ENCODE assay signal across 17 cellular contexts in genomic region chr9:132773093-132773492, GRCh38.
A peak's percentile ranks its signal among the peaks of the same experiment; 100 is the strongest.
DNase-seq lines count a peak whose midpoint lies in the region; ATAC-seq and TF ChIP-seq lines count a peak whose summit lies in the region.
"Had no signal": no experiment of that assay in that cellular context is flagged by ENCODE, and none has a peak within 500 bp of the region (broad histone marks: within the 10 kb centered on the region; RNA-seq: fewer than 3 reads in every experiment).

No MANE protein-coding gene starts in this region.

- H3K4me3 ChIP-seq in CD4-positive, CD25-positive, alpha-beta regulatory T cell (ENCODE audit: low read depth, low read length): no peak overlapping the region
- H3K4me3 ChIP-seq: K562 had no signal

- intact Hi-C loops in activated CD4-positive, alpha-beta T cell treated with anti-CD3 and anti-CD28 coated beads, Interleukin-2, amount 10 ng/mL, durations not matched to agents 24 days and 14 days (cut with micrococcal nuclease): no loop called here
- intact Hi-C loops in activated B cell treated with CpG ODN at 0.5 μM for 24 hours (cut with micrococcal nuclease): no loop called here
- intact Hi-C loops in natural killer cell (cut with micrococcal nuclease): no loop called here

- H3K27me3 Mint-ChIP-seq in activated CD4-positive, alpha-beta T cell treated with anti-CD3 and anti-CD28 coated beads, Interleukin-2, amount 10 ng/mL, durations not matched to agents 24 days and 14 days: peaks cover 1% of the 10 kb centered on the region
- H3K27me3 Mint-ChIP-seq in CD4-positive, CD25-positive, alpha-beta regulatory T cell: peaks cover 8% of the 10 kb centered on the region
- H3K27me3 Mint-ChIP-seq in activated B cell treated with CpG ODN at 0.5 μM for 24 hours: no peaks in the 10 kb centered on the region
- peaks cover 0 to 2% of the 10 kb centered on the region in 2 donors for H3K27me3 Mint-ChIP-seq in natural killer cell (ENCODE audit: low read depth in 2 of 2)
- peaks cover 8% of the 10 kb centered on the region for H3K27me3 Mint-ChIP-seq in stimulated activated naive CD8-positive, alpha-beta T cell treated with anti-CD3 and anti-CD28 coated beads, Interleukin-15, amount 100 ng/mL, for 72 hours

- H3K27me3 ChIP-seq in CD4-positive, CD25-positive, alpha-beta regulatory T cell (ENCODE audit: control insufficient read depth, insufficient read depth, low read length): no peaks in the 10 kb centered on the region
- H3K27me3 ChIP-seq: BE2C had no signal

- H3K9me3 Mint-ChIP-seq in activated CD4-positive, alpha-beta T cell treated with anti-CD3 and anti-CD28 coated beads, Interleukin-2, amount 10 ng/mL, durations not matched to agents 24 days and 14 days: peaks cover 6% of the 10 kb centered on the region
- peaks cover 0 to 7% (median 2%) of the 10 kb centered on the region in 7 donors for H3K9me3 Mint-ChIP-seq in CD4-positive, CD25-positive, alpha-beta regulatory T cell
- H3K9me3 Mint-ChIP-seq in activated B cell treated with CpG ODN at 0.5 μM for 24 hours (no peaks in the 10 kb centered on the region), natural killer cell (no peaks in the 10 kb centered on the region)
- peaks cover 13 to 18% of the 10 kb centered on the region in 2 donors for H3K9me3 Mint-ChIP-seq in stimulated activated naive CD8-positive, alpha-beta T cell treated with anti-CD3 and anti-CD28 coated beads, Interleukin-15, amount 100 ng/mL, for 72 hours

- peaks cover 21% of the 10 kb centered on the region for H3K4me1 ChIP-seq in CD4-positive, CD25-positive, alpha-beta regulatory T cell (ENCODE audit: control insufficient read depth, insufficient read depth, low read length, poor library complexity, severe bottlenecking)
- H3K4me1 ChIP-seq: BE2C had no signal

- H3K27ac Mint-ChIP-seq in activated CD4-positive, alpha-beta T cell treated with anti-CD3 and anti-CD28 coated beads, Interleukin-2, amount 10 ng/mL, durations not matched to agents 24 days and 14 days: peak overlapping the region; percentile 0
- H3K27ac Mint-ChIP-seq in CD4-positive, CD25-positive, alpha-beta regulatory T cell: peak overlapping the region in 2 of 3 donors; percentile 57 to 70
- H3K27ac Mint-ChIP-seq in activated B cell treated with CpG ODN at 0.5 μM for 24 hours (no peak overlapping the region), natural killer cell (no peak overlapping the region)
- H3K27ac Mint-ChIP-seq in stimulated activated naive CD8-positive, alpha-beta T cell treated with anti-CD3 and anti-CD28 coated beads, Interleukin-15, amount 100 ng/mL, for 72 hours: no peak overlapping the region

- ATAC-seq in CD4-positive, CD25-positive, alpha-beta regulatory T cell (ENCODE audit: low read depth in 2 of 2): no peak
- ATAC-seq in activated B cell treated with CpG ODN at 0.5 μM for 24 hours (ENCODE audit: low read depth) (no peak), natural killer cell (no peak), HG02970 (IDR thresholded peaks at IDR 0.05; ENCODE audit: low FRiP score, unreplicated experiment) (no peak)
- no peak for ATAC-seq in stimulated activated naive CD8-positive, alpha-beta T cell treated with anti-CD3 and anti-CD28 coated beads, Interleukin-15, amount 100 ng/mL, for 72 hours
- ATAC-seq: K562 had no signal

- H3K36me3 ChIP-seq in CD4-positive, CD25-positive, alpha-beta regulatory T cell (ENCODE audit: control insufficient read depth, insufficient read depth, low read length): no peaks in the 10 kb centered on the region
- H3K36me3 ChIP-seq: BE2C had no signal

- DNase-seq in activated CD4-positive, alpha-beta T cell treated with anti-CD3 and anti-CD28 coated beads, Interleukin-2, amount 10 ng/mL, durations not matched to agents 24 days and 14 days: no peak
- no peak for DNase-seq in activated CD4-positive, alpha-beta T cell treated with anti-CD3 and anti-CD28 coated beads for 48 hours
- no peak for DNase-seq in CD4-positive, CD25-positive, alpha-beta regulatory T cell
- DNase-seq in activated B cell treated with CpG ODN at 0.5 μM for 24 hours: no peak
- DNase-seq in natural killer cell: no peak
- DNase-seq in stimulated activated naive CD8-positive, alpha-beta T cell treated with anti-CD3 and anti-CD28 coated beads, Interleukin-15, amount 100 ng/mL, for 72 hours: no peak
- no peak for DNase-seq in ACHN
- DNase-seq: 8988T; BE2C; DMS79 treated with DMSO at 0.1 percent for 48 hours; NCI-H1092 treated with DMSO at 0.1 percent for 48 hours; NCI-H2081 treated with DMSO at 0.1 percent for 48 hours; NCI-H748 treated with DMSO at 0.1 percent for 48 hours; NK-92 treated with Interleukin-12 subunit alpha and Interleukin-12 subunit beta, amount 100 ng/mL, for 24 hours; Right ventricle myocardium superior had no signal

- H3K27ac ChIP-seq in CD4-positive, CD25-positive, alpha-beta regulatory T cell (ENCODE audit: insufficient read depth, low read length, poor library complexity, severe bottlenecking): no peak overlapping the region

- POLR2A ChIA-PET in activated B cell treated with CpG ODN at 0.5 μM for 24 hours (lab: Charles Lee): no interaction called here

- peaks cover 24% of the 10 kb centered on the region for H3K4me1 Mint-ChIP-seq in activated CD4-positive, alpha-beta T cell treated with anti-CD3 and anti-CD28 coated beads, Interleukin-2, amount 10 ng/mL, durations not matched to agents 24 days and 14 days
- H3K4me1 Mint-ChIP-seq in CD4-positive, CD25-positive, alpha-beta regulatory T cell: peaks cover 10 to 33% (median 23%) of the 10 kb centered on the region in 4 donors
- peaks cover 22% of the 10 kb centered on the region for H3K4me1 Mint-ChIP-seq in activated B cell treated with CpG ODN at 0.5 μM for 24 hours
- H3K4me1 Mint-ChIP-seq in natural killer cell: peaks cover 9 to 20% of the 10 kb centered on the region in 2 donors
- H3K4me1 Mint-ChIP-seq in stimulated activated naive CD8-positive, alpha-beta T cell treated with anti-CD3 and anti-CD28 coated beads, Interleukin-15, amount 100 ng/mL, for 72 hours: peaks cover 18% of the 10 kb centered on the region

- no peaks in the 10 kb centered on the region for H3K9me3 ChIP-seq in CD4-positive, CD25-positive, alpha-beta regulatory T cell (ENCODE audit: control insufficient read depth in 2 of 2, low read length in 2 of 2)
- H3K9me3 ChIP-seq: BE2C had no signal

- H3K4me3 Mint-ChIP-seq in activated CD4-positive, alpha-beta T cell treated with anti-CD3 and anti-CD28 coated beads, Interleukin-2, amount 10 ng/mL, durations not matched to agents 24 days and 14 days: no peak overlapping the region
- peak overlapping the region; percentile 42 to 79 (median 50) for H3K4me3 Mint-ChIP-seq in CD4-positive, CD25-positive, alpha-beta regulatory T cell
- H3K4me3 Mint-ChIP-seq in activated B cell treated with CpG ODN at 0.5 μM for 24 hours (peak overlapping the region; percentile 19), natural killer cell (peak overlapping the region; percentile 49)
- H3K4me3 Mint-ChIP-seq in stimulated activated naive CD8-positive, alpha-beta T cell treated with anti-CD3 and anti-CD28 coated beads, Interleukin-15, amount 100 ng/mL, for 72 hours: no peak overlapping the region

- H3K36me3 Mint-ChIP-seq in activated CD4-positive, alpha-beta T cell treated with anti-CD3 and anti-CD28 coated beads, Interleukin-2, amount 10 ng/mL, durations not matched to agents 24 days and 14 days (ENCODE audit: low read depth): peaks cover 6% of the 10 kb centered on the region
- H3K36me3 Mint-ChIP-seq in CD4-positive, CD25-positive, alpha-beta regulatory T cell: peaks cover 7% of the 10 kb centered on the region
- H3K36me3 Mint-ChIP-seq in activated B cell treated with CpG ODN at 0.5 μM for 24 hours (ENCODE audit: low read depth): peaks cover 8% of the 10 kb centered on the region
- no peaks in the 10 kb centered on the region for H3K36me3 Mint-ChIP-seq in natural killer cell

- CTCF ChIA-PET in activated B cell treated with CpG ODN at 0.5 μM for 24 hours (lab: Charles Lee): no interaction called here

- in situ Hi-C loops in ACHN (cut with HindIII; ENCODE audit: low pct_ligation_motif_present, low pct_unique_long_range_greater_than_20kb, low sequenced_read_pairs): no loop called here

- no peak for TF ChIP-seq CTCF in activated B cell treated with CpG ODN at 0.5 μM for 24 hours (IDR thresholded peaks at IDR 0.05)
- no peak for TF ChIP-seq CTCF in natural killer cell (IDR thresholded peaks at IDR 0.05)

Comparison
In these comparisons a context has a peak if more than half of its experiments do, and no peak if none do; other contexts are left out.
1. H3K27ac Mint-ChIP-seq: peak in activated CD4-positive, alpha-beta T cell treated with anti-CD3 and anti-CD28 coated beads, Interleukin-2, amount 10 ng/mL, durations not matched to agents 24 days and 14 days (single experiment) and CD4-positive, CD25-positive, alpha-beta regulatory T cell (2 of 3); none in activated B cell treated with CpG ODN at 0.5 μM for 24 hours (single experiment), natural killer cell (0 of 2) and stimulated activated naive CD8-positive, alpha-beta T cell treated with anti-CD3 and anti-CD28 coated beads, Interleukin-15, amount 100 ng/mL, for 72 hours (0 of 2).
2. H3K4me3 Mint-ChIP-seq: peak in CD4-positive, CD25-positive, alpha-beta regulatory T cell (4 of 4), activated B cell treated with CpG ODN at 0.5 μM for 24 hours (single experiment) and natural killer cell (single experiment); none in activated CD4-positive, alpha-beta T cell treated with anti-CD3 and anti-CD28 coated beads, Interleukin-2, amount 10 ng/mL, durations not matched to agents 24 days and 14 days (single experiment) and stimulated activated naive CD8-positive, alpha-beta T cell treated with anti-CD3 and anti-CD28 coated beads, Interleukin-15, amount 100 ng/mL, for 72 hours (0 of 2).